Comparison of ENCODE assay signal across 3 cellular contexts in the genomic region with DNA sequence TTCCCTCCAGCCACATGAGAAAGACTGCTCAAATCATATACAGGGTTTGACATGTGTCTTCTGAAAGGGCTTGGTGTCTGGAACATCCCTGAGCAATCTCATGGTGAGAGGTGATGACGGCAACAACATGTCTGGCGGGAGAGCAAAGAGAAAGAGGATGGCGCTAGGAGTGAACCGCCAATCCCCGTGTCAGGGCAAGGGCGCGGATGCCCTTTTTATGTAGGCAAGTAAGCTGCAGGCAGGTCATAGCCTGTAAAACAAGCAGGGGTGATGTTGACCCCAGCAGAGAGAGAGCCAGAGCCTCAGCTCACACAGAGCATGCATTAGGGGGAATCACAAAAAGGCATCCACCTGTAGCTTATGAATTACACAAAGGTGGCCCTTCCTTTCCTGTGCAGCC. TPM values are rescaled to one million over a fixed set of nuclear protein-coding genes. Genes with fewer than 3 reads are reported as not detected.
"Had no signal": no experiment of that assay in that cellular context is flagged by ENCODE, and none has a peak within 500 bp of the region (broad histone marks: within the 10 kb centered on the region; RNA-seq: fewer than 3 reads in every experiment).

No MANE protein-coding gene starts in this region.

RNA-seq across cellular contexts. Expression of gene PTPN20, which starts 4.9 kb away (rescaled TPM):
- total RNA-seq: OCI-LY7, SJCRH30, SJSA1 had no signal
